Comparison of ENCODE assay signal across 32 cellular contexts in the genomic region with DNA sequence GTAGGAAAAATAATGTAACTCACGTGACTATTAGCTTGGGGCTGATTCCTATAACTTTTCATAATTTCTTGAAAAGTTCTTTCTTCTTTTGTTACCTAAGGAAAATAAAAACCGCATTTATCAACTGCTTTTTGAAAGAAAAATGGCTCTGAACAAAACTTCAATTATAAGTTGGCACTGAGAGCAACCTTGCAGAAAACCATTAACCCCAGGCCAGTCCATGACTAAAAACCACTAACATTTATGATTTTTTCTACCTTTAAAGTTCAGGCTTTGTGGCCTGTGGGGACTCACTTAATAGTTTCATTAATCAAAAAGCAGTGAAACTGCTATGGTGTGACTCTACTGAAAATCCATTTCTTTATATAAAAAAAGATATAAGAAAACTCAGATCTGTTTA.
"Had no signal": no experiment of that assay in that cellular context is flagged by ENCODE, and none has a peak within 500 bp of the region (broad histone marks: within the 10 kb centered on the region; RNA-seq: fewer than 3 reads in every experiment).

No MANE protein-coding gene starts in this region.

- H3K9me3 ChIP-seq: ascending aorta, body of pancreas, gastrocnemius medialis, heart left ventricle had no signal

- DNase-seq: activated B cell treated with CpG ODN at 0.5 μM for 24 hours; activated CD4-positive, alpha-beta T cell treated with anti-CD3 and anti-CD28 coated beads for 48 hours; activated CD4-positive, alpha-beta T cell treated with anti-CD3 and anti-CD28 coated beads, Interleukin-2, amount 50 U/mL, for 1 hour; activated CD4-positive, alpha-beta T cell treated with anti-CD3 and anti-CD28 coated beads, Interleukin-2, amount 50 U/mL, for 48 hours; activated CD8-positive, alpha-beta memory T cell treated with anti-CD3 and anti-CD28 coated beads, Interleukin-2, amount 10 ng/mL, durations not matched to agents 7 days and 5 days; activated CD8-positive, alpha-beta memory T cell treated with anti-CD3 and anti-CD28 coated beads, Interleukin-2, amount 50 U/mL, for 4 hours; activated CD8-positive, alpha-beta T cell treated with anti-CD3 and anti-CD28 coated beads, Interleukin-2, amount 10 ng/mL, durations not matched to agents 7 days and 5 days; activated gamma-delta T cell; activated naive CD4-positive, alpha-beta T cell; activated naive CD4-positive, alpha-beta T cell treated with anti-CD3 and anti-CD28 coated beads, Interleukin-2, amount 10 ng/mL, durations not matched to agents 7 days and 5 days; activated naive CD8-positive, alpha-beta T cell treated with anti-CD3 and anti-CD28 coated beads, Interleukin-2, amount 10 ng/mL, durations not matched to agents 7 days and 5 days; activated T-cell treated with anti-CD3 and anti-CD28 coated beads, Interleukin-2, amount 50 U/mL, for 1 hour; activated T-cell treated with anti-CD3 and anti-CD28 coated beads, Interleukin-2, amount 50 U/mL, for 48 hours; body of pancreas; central memory CD4-positive, alpha-beta T cell; cerebellar nuclear complex; dorsolateral prefrontal cortex; effector memory CD4-positive, alpha-beta T cell; endodermal cell; gastrocnemius medialis; glutamatergic neuron; heart left ventricle; T-helper 1 cell; T-helper 17 cell; T1000; WERI-Rb-1 had no signal

- H3K9me3 Mint-ChIP-seq: activated B cell treated with CpG ODN at 0.5 μM for 24 hours; activated naive CD4-positive, alpha-beta T cell treated with anti-CD3 and anti-CD28 coated beads, Interleukin-2, amount 10 ng/mL, durations not matched to agents 7 days and 5 days; activated naive CD4-positive, alpha-beta T cell treated with anti-CD3 and anti-CD28 coated beads, Interleukin-2, amount 50 U/mL, for 72 hours; activated naive CD8-positive, alpha-beta T cell treated with anti-CD3 and anti-CD28 coated beads, Interleukin-2, amount 10 ng/mL, durations not matched to agents 7 days and 5 days; activated T-helper 1 cell treated with anti-CD3 and anti-CD28 coated beads, Interleukin-12 subunit alpha, Interleukin-12 subunit beta, Interleukin-2, Interleukin-4 antibody, amounts not matched to agents 30 ng/mL and 10 ng/mL and 1 ng/mL, durations not matched to agents 14 hours and 24 hours and 36 hours; dendritic cell treated with granulocyte-macrophage colony-stimulating factor and Interleukin-4, amounts not matched to agents 40 ng/mL and 50 ng/mL, for 4 days; endodermal cell; T-helper 2 cell treated with Interferon-gamma antibody and Interleukin-4, amounts not matched to agents 5 μg/mL and 100 μg/mL, for 36 hours had no signal

- H3K27me3 Mint-ChIP-seq: activated B cell treated with CpG ODN at 0.5 μM for 24 hours; activated CD8-positive, alpha-beta memory T cell treated with anti-CD3 and anti-CD28 coated beads, Interleukin-2, amount 10 ng/mL, durations not matched to agents 7 days and 5 days; activated naive CD4-positive, alpha-beta T cell treated with anti-CD3 and anti-CD28 coated beads, Interleukin-2, amount 10 ng/mL, durations not matched to agents 7 days and 5 days; activated naive CD8-positive, alpha-beta T cell treated with anti-CD3 and anti-CD28 coated beads, Interleukin-2, amount 10 ng/mL, durations not matched to agents 7 days and 5 days; dendritic cell treated with granulocyte-macrophage colony-stimulating factor and Interleukin-4, amounts not matched to agents 40 ng/mL and 50 ng/mL, for 4 days; T-helper 17 cell had no signal

- H3K27ac Mint-ChIP-seq: activated B cell treated with CpG ODN at 0.5 μM for 24 hours; activated CD8-positive, alpha-beta memory T cell treated with anti-CD3 and anti-CD28 coated beads, Interleukin-2, amount 10 ng/mL, durations not matched to agents 7 days and 5 days; activated CD8-positive, alpha-beta T cell treated with anti-CD3 and anti-CD28 coated beads, Interleukin-2, amount 10 ng/mL, durations not matched to agents 7 days and 5 days; activated naive CD4-positive, alpha-beta T cell treated with anti-CD3 and anti-CD28 coated beads, Interleukin-2, amount 10 ng/mL, durations not matched to agents 7 days and 5 days; activated naive CD4-positive, alpha-beta T cell treated with anti-CD3 and anti-CD28 coated beads, Interleukin-2, amount 50 U/mL, for 72 hours; activated naive CD8-positive, alpha-beta T cell treated with anti-CD3 and anti-CD28 coated beads, Interleukin-2, amount 10 ng/mL, durations not matched to agents 7 days and 5 days; activated T-helper 1 cell treated with anti-CD3 and anti-CD28 coated beads, Interleukin-12 subunit alpha, Interleukin-12 subunit beta, Interleukin-2, Interleukin-4 antibody, amounts not matched to agents 30 ng/mL and 10 ng/mL and 1 ng/mL, durations not matched to agents 14 hours and 24 hours and 36 hours; dendritic cell treated with granulocyte-macrophage colony-stimulating factor and Interleukin-4, amounts not matched to agents 40 ng/mL and 50 ng/mL, for 4 days; endodermal cell; T-helper 2 cell treated with Interferon-gamma antibody and Interleukin-4, amounts not matched to agents 5 μg/mL and 100 μg/mL, for 36 hours had no signal

- H3K4me1 Mint-ChIP-seq: activated B cell treated with CpG ODN at 0.5 μM for 24 hours, endodermal cell had no signal

- H3K27ac ChIP-seq: ascending aorta, body of pancreas, coronary artery, dorsolateral prefrontal cortex, gastrocnemius medialis, heart left ventricle, WERI-Rb-1 had no signal

- H3K4me3 Mint-ChIP-seq: activated B cell treated with CpG ODN at 0.5 μM for 24 hours; activated CD8-positive, alpha-beta memory T cell treated with anti-CD3 and anti-CD28 coated beads, Interleukin-2, amount 10 ng/mL, durations not matched to agents 7 days and 5 days; activated CD8-positive, alpha-beta T cell treated with anti-CD3 and anti-CD28 coated beads, Interleukin-2, amount 10 ng/mL, durations not matched to agents 7 days and 5 days; activated naive CD4-positive, alpha-beta T cell treated with anti-CD3 and anti-CD28 coated beads, Interleukin-2, amount 10 ng/mL, durations not matched to agents 7 days and 5 days; activated naive CD8-positive, alpha-beta T cell treated with anti-CD3 and anti-CD28 coated beads, Interleukin-2, amount 10 ng/mL, durations not matched to agents 7 days and 5 days; activated T-helper 1 cell treated with anti-CD3 and anti-CD28 coated beads, Interleukin-12 subunit alpha, Interleukin-12 subunit beta, Interleukin-2, Interleukin-4 antibody, amounts not matched to agents 30 ng/mL and 10 ng/mL and 1 ng/mL, durations not matched to agents 14 hours and 24 hours and 36 hours; dendritic cell treated with granulocyte-macrophage colony-stimulating factor and Interleukin-4, amounts not matched to agents 40 ng/mL and 50 ng/mL, for 4 days; endodermal cell; T-helper 17 cell; T-helper 2 cell treated with Interferon-gamma antibody and Interleukin-4, amounts not matched to agents 5 μg/mL and 100 μg/mL, for 36 hours had no signal

- H3K4me3 ChIP-seq: ascending aorta, body of pancreas, coronary artery, dorsolateral prefrontal cortex, gastrocnemius medialis, heart left ventricle had no signal
